In genomic region chr2:120244656-120245519, GRCh38 we compare ENCODE assay signal across 14 cellular contexts. TPM values are rescaled to one million over a fixed set of nuclear protein-coding genes. Genes with fewer than 3 reads are reported as not detected.
DNase-seq lines count a peak whose midpoint lies in the region; ATAC-seq and TF ChIP-seq lines count a peak whose summit lies in the region.
"Had no signal": no experiment of that assay in that cellular context is flagged by ENCODE, and none has a peak within 500 bp of the region (broad histone marks: within the 10 kb centered on the region; RNA-seq: fewer than 3 reads in every experiment).

No MANE protein-coding gene starts in this region.

- intact Hi-C loops in cardiac septum (cut with DNase I) (no loop called here), left cardiac atrium (cut with DNase I) (no loop called here), uterus (cut with DNase I; ENCODE audit: low total_unique reads) (no loop called here)

- peak; percentile 65 for DNase-seq in cardiac septum (ENCODE audit: low spot score)
- DNase-seq in left cardiac atrium, result no peak
- no peak for DNase-seq in uterus
- DNase-seq in NCI-H187 treated with DMSO at 0.1 percent for 48 hours (lab: John Stamatoyannopoulos, UW), result no peak
- DNase-seq in effector memory CD4-positive, alpha-beta T cell, result no peak
- DNase-seq: activated CD4-positive, alpha-beta T cell treated with anti-CD3 and anti-CD28 coated beads, Interleukin-2, amount 10 ng/mL, durations not matched to agents 24 days and 14 days; activated T-cell treated with anti-CD3 and anti-CD28 coated beads, Interleukin-2, amount 50 U/mL, for 1 hour; caudate nucleus; NCI-H1105 had no signal

- peak overlapping the region; percentile 86 for H3K27ac ChIP-seq in duodenal mucosa (ENCODE audit: low read depth, low read length)
- peak overlapping the region; percentile 53 for H3K27ac ChIP-seq in muscle layer of duodenum (ENCODE audit: low read length)
- H3K27ac ChIP-seq in uterus, result peak overlapping the region; percentile 33 to 40
- no peak overlapping the region for H3K27ac ChIP-seq in effector memory CD4-positive, alpha-beta T cell (ENCODE audit: insufficient read depth, low read length, poor library complexity, severe bottlenecking)
- H3K27ac ChIP-seq: gastrocnemius medialis had no signal

- H3K4me1 ChIP-seq in duodenal mucosa (ENCODE audit: control insufficient read depth in 1 of 2, insufficient read depth in 2 of 2, low read length in 2 of 2) (peaks cover 32 to 34% of the 10 kb centered on the region in 2 donors), muscle layer of duodenum (ENCODE audit: control insufficient read depth in 1 of 2, insufficient read depth in 2 of 2, low read length in 2 of 2) (peaks cover 0 to under 1% of the 10 kb centered on the region in 2 donors), uterus (peaks cover 0 to 7% of the 10 kb centered on the region in 2 donors)
- no peaks in the 10 kb centered on the region for H3K4me1 ChIP-seq in effector memory CD4-positive, alpha-beta T cell (ENCODE audit: control insufficient read depth, insufficient read depth, low read length, poor library complexity, severe bottlenecking)

- H3K4me3 ChIP-seq in duodenal mucosa (ENCODE audit: low read depth in 1 of 2, low read length in 2 of 2) (peak overlapping the region; percentile 23 to 42), muscle layer of duodenum (ENCODE audit: low read depth in 1 of 2, low read length in 2 of 2) (no peak overlapping the region), uterus (no peak overlapping the region)
- H3K4me3 ChIP-seq in effector memory CD4-positive, alpha-beta T cell (ENCODE audit: insufficient read depth, low read depth, low read length, poor library complexity, severe bottlenecking), result no peak overlapping the region
- H3K4me3 ChIP-seq: gastrocnemius medialis, K562 had no signal

- H3K36me3 ChIP-seq in duodenal mucosa (ENCODE audit: control insufficient read depth in 1 of 2, insufficient read depth in 2 of 2, low read length in 2 of 2), result no peaks in the 10 kb centered on the region
- H3K36me3 ChIP-seq in muscle layer of duodenum (ENCODE audit: control insufficient read depth in 1 of 2, insufficient read depth in 2 of 2, low read length in 2 of 2), result no peaks in the 10 kb centered on the region
- no peaks in the 10 kb centered on the region for H3K36me3 ChIP-seq in uterus
- H3K36me3 ChIP-seq in effector memory CD4-positive, alpha-beta T cell (ENCODE audit: control insufficient read depth, insufficient read depth, low read length), result no peaks in the 10 kb centered on the region
- H3K36me3 ChIP-seq: gastrocnemius medialis had no signal

- no peaks in the 10 kb centered on the region for H3K9me3 ChIP-seq in duodenal mucosa (ENCODE audit: control insufficient read depth in 1 of 2, low read length in 2 of 2)
- no peaks in the 10 kb centered on the region for H3K9me3 ChIP-seq in muscle layer of duodenum (ENCODE audit: control insufficient read depth in 1 of 2, low read length in 2 of 2)
- H3K9me3 ChIP-seq in uterus, result no peaks in the 10 kb centered on the region
- H3K9me3 ChIP-seq in effector memory CD4-positive, alpha-beta T cell (ENCODE audit: control insufficient read depth, low read length), result no peaks in the 10 kb centered on the region
- H3K9me3 ChIP-seq: gastrocnemius medialis had no signal

- ATAC-seq in left cardiac atrium, result no peak
- no peak for ATAC-seq in GM19452 (IDR thresholded peaks at IDR 0.05; ENCODE audit: unreplicated experiment)

- no peaks in the 10 kb centered on the region for H3K27me3 ChIP-seq in duodenal mucosa (ENCODE audit: control insufficient read depth in 1 of 2, insufficient read depth in 2 of 2, low read length in 2 of 2)
- no peaks in the 10 kb centered on the region for H3K27me3 ChIP-seq in muscle layer of duodenum (ENCODE audit: low read depth, low read length)
- H3K27me3 ChIP-seq in uterus, result no peaks in the 10 kb centered on the region
- no peaks in the 10 kb centered on the region for H3K27me3 ChIP-seq in effector memory CD4-positive, alpha-beta T cell (replicated peaks; ENCODE audit: control insufficient read depth, insufficient read depth, low read length, poor library complexity, severe bottlenecking)
- H3K27me3 ChIP-seq: gastrocnemius medialis had no signal

- TF ChIP-seq POLR2A in uterus (IDR thresholded peaks at IDR 0.05), result no peak

- H3K9ac ChIP-seq in duodenal mucosa (ENCODE audit: low read depth in 1 of 2, low read length in 2 of 2), result peak overlapping the region; percentile 24 to 56

- no peak for TF ChIP-seq CTCF in uterus (IDR thresholded peaks at IDR 0.05)

RNA-seq across cellular contexts. Expression of gene RALB, which starts 7.8 kb away (rescaled TPM):
- 49.9 TPM for total RNA-seq in cardiac septum
- 10 to 100 TPM; 52.5 to 54.7 TPM for total RNA-seq in left cardiac atrium
- total RNA-seq in uterus, result 10 to 100 TPM; 54.1 to 96.7 (median 78.2) TPM

RNA-seq across cellular contexts. Expression of gene TMEM185B, which starts 21.7 kb away (rescaled TPM):
- total RNA-seq in cardiac septum, result 22.7 TPM
- 10 to 100 TPM; 22.2 to 24.7 TPM for total RNA-seq in left cardiac atrium
- 10 to 100 TPM; 11.5 to 34.6 (median 22.0) TPM for total RNA-seq in uterus

Comparison
In these comparisons a context has a peak if more than half of its experiments do, and no peak if none do; other contexts are left out.
1. H3K4me3 ChIP-seq: peak in duodenal mucosa (2 of 2); none in muscle layer of duodenum (0 of 2), uterus (0 of 2) and effector memory CD4-positive, alpha-beta T cell (single experiment).